Comparison of ENCODE assay signal across 8 cellular contexts in the genomic region with DNA sequence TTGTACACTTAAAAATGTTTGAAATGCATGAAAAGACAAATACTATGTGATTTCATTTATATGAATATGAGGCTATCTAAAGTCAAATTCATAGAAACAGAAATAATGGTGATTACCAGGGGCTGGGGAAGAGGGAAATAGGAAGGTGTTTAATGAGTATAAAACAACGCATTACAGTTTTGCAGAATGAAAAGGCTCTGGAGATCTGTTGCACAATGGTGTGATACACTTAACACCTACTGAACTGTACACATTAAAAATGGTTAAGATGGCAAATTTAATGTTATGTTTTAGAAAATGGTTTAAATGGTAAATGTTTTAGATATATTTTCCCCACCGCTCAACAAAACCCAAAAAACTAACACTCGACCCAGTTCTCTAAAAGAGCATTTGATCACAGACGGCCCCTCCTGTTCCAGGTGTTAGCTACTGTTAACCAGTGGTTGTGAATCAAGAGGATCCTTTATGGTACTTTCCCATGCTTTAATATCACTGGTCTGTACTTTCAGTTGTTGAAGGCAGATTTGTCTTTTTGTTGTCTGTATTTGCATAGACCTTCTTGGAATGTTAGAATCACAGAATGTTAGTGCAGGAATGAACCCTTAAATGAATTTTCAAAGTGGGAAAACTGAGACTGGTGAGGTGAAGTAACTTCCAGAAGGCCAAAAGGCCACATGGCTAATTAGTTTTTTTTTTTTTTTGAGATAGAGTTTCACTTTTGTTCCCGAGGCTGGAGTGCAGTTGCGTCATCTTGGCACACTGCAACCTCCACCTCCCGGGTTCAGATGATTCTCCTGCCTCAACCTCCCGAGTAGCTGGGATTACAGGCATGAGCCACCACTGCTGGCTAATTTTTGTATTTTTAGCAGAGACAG. TPM values are rescaled to one million over a fixed set of nuclear protein-coding genes. Genes with fewer than 3 reads are reported as not detected.
DNase-seq lines count a peak whose midpoint lies in the region; ATAC-seq and TF ChIP-seq lines count a peak whose summit lies in the region.

No MANE protein-coding gene starts in this region.

- POLR2A ChIA-PET in activated CD4-positive, alpha-beta memory T cell treated with anti-CD3 and anti-CD28 coated beads for 36 hours (lab: Charles Lee): interaction anchor here (0.6 to 1.5 kb wide), 3 partner anchors 9 to 25 kb away, joined by 3 to 4 read pairs (median 3); a partner anchor contains a TSS

- H3K4me1 Mint-ChIP-seq in activated CD4-positive, alpha-beta memory T cell treated with anti-CD3 and anti-CD28 coated beads for 36 hours (ENCODE audit: low read depth): peaks cover 59% of the 10 kb centered on the region
- H3K4me1 Mint-ChIP-seq in immature natural killer cell: peaks cover 59 to 82% of the 10 kb centered on the region in 2 donors

- no peak overlapping the region for H3K27ac Mint-ChIP-seq in activated CD4-positive, alpha-beta memory T cell treated with anti-CD3 and anti-CD28 coated beads for 36 hours
- H3K27ac Mint-ChIP-seq in immature natural killer cell: peak overlapping the region; percentile 62 to 83 (median 74)

- peak overlapping the region; percentile 36 for H3K27ac ChIP-seq in 22Rv1

- CTCF ChIA-PET in activated CD4-positive, alpha-beta memory T cell treated with anti-CD3 and anti-CD28 coated beads for 36 hours (lab: Charles Lee): no interaction called here

- H3K4me3 Mint-ChIP-seq in activated CD4-positive, alpha-beta memory T cell treated with anti-CD3 and anti-CD28 coated beads for 36 hours: peak overlapping the region; percentile 24
- H3K4me3 Mint-ChIP-seq in immature natural killer cell: peak overlapping the region; percentile 12 to 75 (median 54)

- ATAC-seq in GM21717 (IDR thresholded peaks at IDR 0.05; ENCODE audit: unreplicated experiment): peak; percentile 50

- intact Hi-C loops in activated CD4-positive, alpha-beta memory T cell treated with anti-CD3 and anti-CD28 coated beads for 36 hours (cut with micrococcal nuclease): loop anchor here (1.0 to 2.0 kb wide), 2 partner anchors 10 to 25 kb away; a partner anchor contains a TSS

- H3K9me3 Mint-ChIP-seq in activated CD4-positive, alpha-beta memory T cell treated with anti-CD3 and anti-CD28 coated beads for 36 hours: no peaks in the 10 kb centered on the region
- no peaks in the 10 kb centered on the region for H3K9me3 Mint-ChIP-seq in immature natural killer cell

- DNase-seq in activated CD4-positive, alpha-beta memory T cell treated with anti-CD3 and anti-CD28 coated beads for 36 hours: peak; percentile 24
- DNase-seq in immature natural killer cell: peak in 2 of 3 donors; percentile 16 to 21
- no peak for DNase-seq in iPS-NIHi7 (ENCODE audit: extremely low spot score)
- DNase-seq in GM19238 (ENCODE audit: insufficient read length, low spot score): no peak
- no peak for DNase-seq in amniotic stem cell (lab: John Stamatoyannopoulos, UW)
- no peak for DNase-seq in SHP77 (lab: John Stamatoyannopoulos, UW)

- peaks cover 15% of the 10 kb centered on the region for H3K36me3 Mint-ChIP-seq in activated CD4-positive, alpha-beta memory T cell treated with anti-CD3 and anti-CD28 coated beads for 36 hours
- no peaks in the 10 kb centered on the region for H3K36me3 Mint-ChIP-seq in immature natural killer cell

- TF ChIP-seq CTCF in 22Rv1 (IDR thresholded peaks at IDR 0.05): no peak

- no peaks in the 10 kb centered on the region for H3K27me3 Mint-ChIP-seq in activated CD4-positive, alpha-beta memory T cell treated with anti-CD3 and anti-CD28 coated beads for 36 hours
- peaks cover 0 to 2% (median 0%) of the 10 kb centered on the region in 3 donors for H3K27me3 Mint-ChIP-seq in immature natural killer cell (ENCODE audit: low read depth in 3 of 3)

RNA-seq across cellular contexts. Expression of a gene that starts 10.2 kb away (rescaled TPM):
- total RNA-seq in activated CD4-positive, alpha-beta memory T cell treated with anti-CD3 and anti-CD28 coated beads for 36 hours: 100 to 1,000 TPM; 110 to 119 TPM
- 10 to 100 TPM; 69.9 to 85.2 (median 80.5) TPM for polyA plus RNA-seq in immature natural killer cell

Comparison
In these comparisons a context has a peak if more than half of its experiments do, and no peak if none do; other contexts are left out.
1. DNase-seq: peak in activated CD4-positive, alpha-beta memory T cell treated with anti-CD3 and anti-CD28 coated beads for 36 hours (single experiment) and immature natural killer cell (2 of 3); none in iPS-NIHi7 (single experiment), GM19238 (single experiment), amniotic stem cell (single experiment) and SHP77 (0 of 2).